ENCODE assay signal across 12 cellular contexts in the genomic region with DNA sequence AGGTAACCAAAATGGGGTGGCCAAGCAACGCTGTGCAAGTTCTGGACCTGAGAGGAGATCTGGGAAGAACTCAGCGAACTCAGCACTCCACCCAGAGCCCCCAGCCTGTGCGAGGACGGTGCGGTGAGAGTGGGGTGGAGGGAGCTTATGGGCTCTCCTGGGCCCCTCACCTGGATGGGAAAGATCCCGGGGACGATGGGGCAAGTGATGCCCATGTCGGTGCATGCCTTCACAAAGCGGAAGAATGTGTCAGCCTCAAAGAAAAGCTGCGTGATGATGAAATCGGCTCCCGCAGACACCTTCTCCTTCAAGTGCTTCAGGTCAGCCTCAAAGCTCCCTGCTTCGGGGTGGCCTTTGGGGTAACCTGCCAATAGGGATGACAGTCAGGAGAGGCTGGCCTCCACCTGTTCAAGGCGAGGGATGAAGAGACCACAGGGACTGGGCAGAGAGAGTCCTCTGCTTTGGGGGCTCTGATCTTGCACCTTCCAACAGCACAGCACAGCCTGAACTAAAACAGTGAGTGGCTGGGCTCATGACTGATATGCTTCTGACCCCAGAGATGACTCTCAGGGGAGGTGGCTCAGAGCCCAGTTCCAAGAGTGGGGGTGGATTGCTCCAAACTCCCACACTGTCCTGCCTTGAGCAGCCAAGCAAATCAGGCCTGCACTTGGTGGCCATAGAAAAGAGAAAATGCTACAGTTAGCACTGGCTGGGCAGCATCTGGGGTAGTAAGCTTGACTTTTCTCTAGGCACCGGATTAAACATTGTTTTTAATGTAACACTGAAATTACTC. TPM values are rescaled to one million over a fixed set of nuclear protein-coding genes. Genes with fewer than 3 reads are reported as not detected.
A peak's percentile ranks its signal among the peaks of the same experiment; 100 is the strongest.
DNase-seq lines count a peak whose midpoint lies in the region; ATAC-seq and TF ChIP-seq lines count a peak whose summit lies in the region.
"Had no signal": no experiment of that assay in that cellular context is flagged by ENCODE, and none has a peak within 500 bp of the region (broad histone marks: within the 10 kb centered on the region; RNA-seq: fewer than 3 reads in every experiment).

No MANE protein-coding gene starts in this region.

- peaks cover 0 to 9% (median 8%) of the 10 kb centered on the region in 4 donors for H3K4me1 ChIP-seq in sigmoid colon
- H3K4me1 ChIP-seq in BE2C = no peaks in the 10 kb centered on the region

- H3K9me3 ChIP-seq in sigmoid colon = no peaks in the 10 kb centered on the region
- H3K9me3 ChIP-seq in BE2C = no peaks in the 10 kb centered on the region

- WGBS in sigmoid colon, 2 donors = 96% methylated on average over 15 of the region's 15 CpGs

- no peak for TF ChIP-seq EP300 in sigmoid colon (IDR thresholded peaks at IDR 0.05)

- ATAC-seq in HG02763 (IDR thresholded peaks at IDR 0.05; ENCODE audit: unreplicated experiment) = no peak
- ATAC-seq: PC-3 had no signal

- H3K4me3 ChIP-seq in choroid plexus epithelial cell (ENCODE audit: low read depth, low read length) (no peak overlapping the region), sigmoid colon (no peak overlapping the region), BE2C (ENCODE audit: low read depth, low read length) (no peak overlapping the region)

- H3K27me3 ChIP-seq in sigmoid colon (no peaks in the 10 kb centered on the region), BE2C (no peaks in the 10 kb centered on the region)

- intact Hi-C loops in sigmoid colon (cut with DNase I) = no loop called here

- H3K27ac ChIP-seq in sigmoid colon = peak overlapping the region in 2 of 4 donors; percentile 2 to 8

- peaks cover 33 to 90% (median 42%) of the 10 kb centered on the region in 4 donors for H3K36me3 ChIP-seq in sigmoid colon
- H3K36me3 ChIP-seq in BE2C = no peaks in the 10 kb centered on the region

- DNase-seq in EL (peak; percentile 29), choroid plexus epithelial cell (ENCODE audit: low read depth) (peak; percentile 37), hepatic stellate cell (ENCODE audit: low spot score) (peak; percentile 58), sigmoid colon (peak; percentile 65), BE2C (no peak), NCI-H2107 treated with DMSO at 0.1 percent for 48 hours (lab: John Stamatoyannopoulos, UW; ENCODE audit: unreplicated experiment) (no peak), NCI-H2081 treated with DMSO at 0.1 percent for 48 hours (lab: John Stamatoyannopoulos, UW) (no peak)
- DNase-seq: activated CD8-positive, alpha-beta memory T cell treated with anti-CD3 and anti-CD28 coated beads for 24 hours; activated naive CD8-positive, alpha-beta T cell treated with anti-CD3 and anti-CD28 coated beads for 36 hours; PC-3 had no signal

- TF ChIP-seq CTCF in choroid plexus epithelial cell (conservative IDR thresholded peaks at IDR 0.05; ENCODE audit: low read depth, low read length) = no peak
- TF ChIP-seq CTCF in sigmoid colon (IDR thresholded peaks at IDR 0.05) = no peak
- TF ChIP-seq CTCF in BE2C (IDR thresholded peaks at IDR 0.05; ENCODE audit: low read depth, low read length) = no peak

- no peak for TF ChIP-seq POLR2A in sigmoid colon (IDR thresholded peaks at IDR 0.05)

RNA-seq across cellular contexts. Expression of gene MTHFR, which starts 9.5 kb away (rescaled TPM):
- 10 to 100 TPM; 16.8 to 38.3 (median 27.9) TPM for total RNA-seq in sigmoid colon
- polyA plus RNA-seq in sigmoid colon = 10 to 100 TPM in 2 of 3 donors, 1 to 10 TPM in 1; 6.6 to 34.6 (median 13.6) TPM
- polyA plus RNA-seq in BE2C (2012; ENCODE audit: insufficient read depth, insufficient read length, low read depth) = 12.7 TPM

RNA-seq across cellular contexts. Expression of gene CLCN6, which starts 9.8 kb away (rescaled TPM):
- 10 to 100 TPM; 12.1 to 19.7 (median 16.1) TPM for total RNA-seq in sigmoid colon
- polyA plus RNA-seq in sigmoid colon = 10 to 100 TPM in 1 of 3 donors, 1 to 10 TPM in 2; 3.0 to 17.6 (median 3.7) TPM
- polyA plus RNA-seq in BE2C (2012; ENCODE audit: insufficient read depth, insufficient read length, low read depth) = 10.9 TPM

RNA-seq across cellular contexts. Expression of gene C1orf167, which starts 34.2 kb away (rescaled TPM):
- 1 to 10 TPM in 2 of 4 donors, under 1 TPM in 1, not detected in 1; 0.66 to 1.8 (median 1.1) TPM for total RNA-seq in sigmoid colon
- 1 to 10 TPM; 1.6 to 2.4 (median 2.2) TPM for polyA plus RNA-seq in sigmoid colon
- 2.3 TPM for polyA plus RNA-seq in BE2C (2012; ENCODE audit: insufficient read depth, insufficient read length, low read depth)
- total RNA-seq: activated naive CD8-positive, alpha-beta T cell treated with anti-CD3 and anti-CD28 coated beads for 36 hours; PC-3; T-helper 2 cell treated with Interferon-gamma antibody and Interleukin-4, amounts not matched to agents 100 ng/mL and 5 ng/mL, for 36 hours had no signal

RNA-seq across cellular contexts. Expression of gene NPPA, which starts 51.4 kb away (rescaled TPM):
- not detected for total RNA-seq in sigmoid colon
- 1 to 10 TPM in 1 of 3 donors, under 1 TPM in 1, not detected in 1; 0.92 to 8.6 TPM for polyA plus RNA-seq in sigmoid colon
- polyA plus RNA-seq in BE2C (2012; ENCODE audit: insufficient read depth, insufficient read length, low read depth) = 33.1 TPM
- total RNA-seq: activated naive CD8-positive, alpha-beta T cell treated with anti-CD3 and anti-CD28 coated beads for 36 hours; PC-3; T-helper 2 cell treated with Interferon-gamma antibody and Interleukin-4, amounts not matched to agents 100 ng/mL and 5 ng/mL, for 36 hours had no signal

Comparison
In these comparisons a context has a peak if more than half of its experiments do, and no peak if none do; other contexts are left out.
1. DNase-seq: peak in EL (single experiment), choroid plexus epithelial cell (single experiment), hepatic stellate cell (single experiment) and sigmoid colon (single experiment); none in BE2C (single experiment), NCI-H2107 treated with DMSO at 0.1 percent for 48 hours (single experiment) and NCI-H2081 treated with DMSO at 0.1 percent for 48 hours (single experiment).